In genomic region chr3:137803215-137803614, GRCh38 we compare ENCODE assay signal across 4 cellular contexts.
A peak's percentile ranks its signal among the peaks of the same experiment; 100 is the strongest.
TF ChIP-seq lines count a peak whose summit lies in the region.

No MANE protein-coding gene starts in this region.

TF ChIP-seq in HepG2, 621 proteins besides CTCF, POLR2A, EP300 and RAD21:
- peak; percentile 73 to 81 for TF ChIP-seq MAFK (conservative IDR thresholded peaks at IDR 0.05 in 1 of 2, IDR thresholded peaks at IDR 0.05 in 1 of 2; ENCODE audit: low read length in 2 of 2)
- peak; percentile 75 for TF ChIP-seq MAFF (IDR thresholded peaks at IDR 0.05; ENCODE audit: low read depth, low read length)
- TF ChIP-seq, protein P1, sequence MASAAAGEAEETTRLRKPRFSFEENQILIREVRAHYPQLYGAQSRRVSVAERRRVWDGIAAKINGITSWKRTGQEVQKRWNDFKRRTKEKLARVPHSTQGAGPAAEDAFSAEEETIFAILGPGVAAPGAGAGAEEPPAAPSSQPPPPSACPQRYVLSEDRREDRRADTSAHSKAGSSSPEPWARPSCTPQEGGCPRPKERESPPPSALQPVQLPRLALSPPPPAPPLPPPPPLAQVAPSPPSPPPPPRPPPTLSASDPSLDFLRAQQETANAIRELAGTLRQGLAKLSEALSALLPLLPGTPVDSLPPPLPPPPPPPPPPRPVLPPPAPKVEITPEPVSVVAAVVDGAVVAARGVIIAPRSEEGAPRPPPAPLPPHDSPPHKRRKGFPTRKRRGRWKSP (CRISPR knock-in tag; IDR thresholded peaks at IDR 0.05): no peak

TF ChIP-seq in A549, 52 proteins besides CTCF, POLR2A, EP300 and RAD21:
- no peak for TF ChIP-seq ELK1 (IDR thresholded peaks at IDR 0.05; ENCODE audit: low read depth, low read length)
- peak; percentile 41 for TF ChIP-seq MAFK (IDR thresholded peaks at IDR 0.05; ENCODE audit: partially characterized antibody)

TF ChIP-seq in IMR-90, 13 proteins besides CTCF, POLR2A, EP300 and RAD21:
- TF ChIP-seq MXI1 (IDR thresholded peaks at IDR 0.05; ENCODE audit: borderline replicate concordance, low read depth, low read length) (no peak), ELK1 (IDR thresholded peaks at IDR 0.05; ENCODE audit: borderline replicate concordance, low read depth, low read length) (no peak), MAFK (IDR thresholded peaks at IDR 0.05; ENCODE audit: low read depth, low read length) (peak; percentile 53), BHLHE40 (IDR thresholded peaks at IDR 0.05; ENCODE audit: low read depth, low read length) (no peak), MAZ (IDR thresholded peaks at IDR 0.05; ENCODE audit: borderline replicate concordance, low read depth, low read length) (no peak)

TF ChIP-seq in K562, 482 proteins besides CTCF, POLR2A, EP300 and RAD21:
- TF ChIP-seq KHSRP (IDR thresholded peaks at IDR 0.05): no peak
- TF ChIP-seq ZNF316 (IDR thresholded peaks at IDR 0.05): 0 out of 2 replicates have a peak, but pooled peaks have one; percentile 20
